10 cellular contexts compared by ENCODE assay signal in the genomic region with DNA sequence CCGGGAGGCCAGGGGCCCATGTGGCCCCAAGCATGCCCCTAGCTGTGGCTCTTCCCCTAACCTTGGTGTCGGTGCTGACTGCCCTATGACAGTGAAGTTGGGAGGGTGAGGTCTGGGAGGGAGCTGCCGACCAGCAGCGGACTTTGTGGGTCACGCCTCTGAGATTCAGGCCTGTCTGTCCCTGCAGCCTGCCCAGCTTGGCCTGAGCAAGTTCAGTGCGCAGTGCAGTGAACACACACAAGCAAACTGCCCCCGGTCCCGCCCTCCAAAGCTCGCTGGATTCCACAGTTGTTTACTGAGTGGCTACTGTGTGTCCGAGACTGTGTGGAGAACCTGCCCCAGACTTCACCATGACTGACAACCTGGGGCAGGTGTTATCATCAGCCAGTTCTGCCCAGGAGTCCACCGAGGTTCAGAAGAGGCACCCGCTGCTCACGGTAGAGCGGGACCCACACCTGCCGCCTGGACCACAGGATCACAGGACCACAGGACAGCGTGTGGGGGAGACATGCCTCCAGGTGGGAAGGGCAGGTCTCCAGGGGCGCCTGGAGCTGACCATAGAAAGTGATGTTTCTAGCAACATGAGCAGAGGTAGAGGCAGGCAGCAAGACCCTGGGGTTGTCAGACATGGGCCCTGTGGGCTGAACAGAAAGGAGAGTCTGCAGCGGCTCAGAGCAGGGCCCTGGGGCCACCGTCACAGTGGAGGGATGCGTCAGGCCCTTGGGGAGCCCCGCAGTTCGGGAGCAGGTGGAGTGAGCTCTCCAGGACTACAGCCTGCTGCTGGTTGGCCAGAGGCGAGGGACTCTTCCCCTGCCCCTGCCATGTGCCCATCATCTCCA.
DNase-seq lines count a peak whose midpoint lies in the region; ATAC-seq and TF ChIP-seq lines count a peak whose summit lies in the region.
"Had no signal": no experiment of that assay in that cellular context is flagged by ENCODE, and none has a peak within 500 bp of the region (broad histone marks: within the 10 kb centered on the region; RNA-seq: fewer than 3 reads in every experiment).

No MANE protein-coding gene starts in this region.

- H3K9me3 Mint-ChIP-seq in activated naive CD4-positive, alpha-beta T cell treated with anti-CD3 and anti-CD28 coated beads, Interleukin-2, amount 50 U/mL, for 72 hours, result no peaks in the 10 kb centered on the region
- H3K9me3 Mint-ChIP-seq in activated naive CD4-positive, alpha-beta T cell treated with anti-CD3 and anti-CD28 coated beads, Interleukin-2, amount 10 ng/mL, durations not matched to agents 7 days and 5 days, result no peaks in the 10 kb centered on the region
- H3K9me3 Mint-ChIP-seq: activated B cell treated with CpG ODN at 0.5 μM for 24 hours had no signal

- TF ChIP-seq POLR2A in right lobe of liver (IDR thresholded peaks at IDR 0.05) (no peak), upper lobe of left lung (IDR thresholded peaks at IDR 0.05) (no peak)

- no peak overlapping the region for H3K4me3 Mint-ChIP-seq in activated naive CD4-positive, alpha-beta T cell treated with anti-CD3 and anti-CD28 coated beads, Interleukin-2, amount 10 ng/mL, durations not matched to agents 7 days and 5 days
- H3K4me3 Mint-ChIP-seq: activated B cell treated with CpG ODN at 0.5 μM for 24 hours had no signal

- no CpG with 5 or more reads among the region's 23 CpGs for WGBS in right lobe of liver (ENCODE audit: insufficient coverage, low coverage, low lambda C conversion rate, missing lambda C conversion rate)
- WGBS in upper lobe of left lung, 2 donors, result 60 to 66% methylated on average over 7 to 21 of the region's 23 CpGs

- H3K27me3 ChIP-seq in right lobe of liver, result no peaks in the 10 kb centered on the region
- H3K27me3 ChIP-seq in upper lobe of left lung, result no peaks in the 10 kb centered on the region
- no peaks in the 10 kb centered on the region for H3K27me3 ChIP-seq in MG63
- H3K27me3 ChIP-seq: BLaER1 had no signal

- DNase-seq in activated naive CD4-positive, alpha-beta T cell treated with anti-CD3 and anti-CD28 coated beads, Interleukin-2, amount 50 U/mL, for 72 hours (ENCODE audit: low spot score in 2 of 2), result no peak
- no peak for DNase-seq in activated naive CD4-positive, alpha-beta T cell treated with anti-CD3 and anti-CD28 coated beads, Interleukin-2, amount 10 ng/mL, durations not matched to agents 7 days and 5 days
- DNase-seq in activated T-cell treated with anti-CD3 and anti-CD28 coated beads, Interleukin-2, amount 50 U/mL, for 48 hours, result peak; percentile 12 to 13
- DNase-seq in right lobe of liver (peak; percentile 9 to 52 (median 42)), upper lobe of left lung (peak; percentile 17 to 48), MG63 (no peak), NCI-H2196 (lab: John Stamatoyannopoulos, UW; ENCODE audit: unreplicated experiment) (no peak)

- H3K27me3 Mint-ChIP-seq in activated naive CD4-positive, alpha-beta T cell treated with anti-CD3 and anti-CD28 coated beads, Interleukin-2, amount 10 ng/mL, durations not matched to agents 7 days and 5 days, result peaks cover 9% of the 10 kb centered on the region

- H3K36me3 ChIP-seq in right lobe of liver, result peaks cover 0 to 3% (median 0%) of the 10 kb centered on the region in 4 donors
- H3K36me3 ChIP-seq in upper lobe of left lung, result peaks cover 0 to 22% (median 19%) of the 10 kb centered on the region in 4 donors
- H3K36me3 ChIP-seq in MG63, result no peaks in the 10 kb centered on the region

- no peak for TF ChIP-seq CTCF in right lobe of liver (IDR thresholded peaks at IDR 0.05)
- TF ChIP-seq CTCF in upper lobe of left lung (IDR thresholded peaks at IDR 0.05), result no peak

- peak overlapping the region in 1 of 2 donors; percentile 22 for H3K27ac Mint-ChIP-seq in activated naive CD4-positive, alpha-beta T cell treated with anti-CD3 and anti-CD28 coated beads, Interleukin-2, amount 50 U/mL, for 72 hours
- H3K27ac Mint-ChIP-seq in activated naive CD4-positive, alpha-beta T cell treated with anti-CD3 and anti-CD28 coated beads, Interleukin-2, amount 10 ng/mL, durations not matched to agents 7 days and 5 days, result no peak overlapping the region
- H3K27ac Mint-ChIP-seq: activated B cell treated with CpG ODN at 0.5 μM for 24 hours had no signal

- H3K36me3 Mint-ChIP-seq in activated naive CD4-positive, alpha-beta T cell treated with anti-CD3 and anti-CD28 coated beads, Interleukin-2, amount 50 U/mL, for 72 hours, result no peaks in the 10 kb centered on the region
- H3K36me3 Mint-ChIP-seq in activated naive CD4-positive, alpha-beta T cell treated with anti-CD3 and anti-CD28 coated beads, Interleukin-2, amount 10 ng/mL, durations not matched to agents 7 days and 5 days, result peaks cover 1% of the 10 kb centered on the region

- H3K4me1 ChIP-seq in right lobe of liver (peaks cover 0 to 10% (median 0%) of the 10 kb centered on the region in 4 donors), upper lobe of left lung (no peaks in the 10 kb centered on the region)

- TF ChIP-seq EP300 in upper lobe of left lung (IDR thresholded peaks at IDR 0.05), result no peak

- peak; percentile 19 to 40 for ATAC-seq in activated naive CD4-positive, alpha-beta T cell treated with anti-CD3 and anti-CD28 coated beads, Interleukin-2, amount 50 U/mL, for 72 hours
- ATAC-seq in right lobe of liver (peak; percentile 6 to 61 (median 20)), upper lobe of left lung (ENCODE audit: low FRiP score in 2 of 2) (no peak), HG02870 (IDR thresholded peaks at IDR 0.05; ENCODE audit: unreplicated experiment) (no peak)

- no peaks in the 10 kb centered on the region for H3K4me1 Mint-ChIP-seq in activated naive CD4-positive, alpha-beta T cell treated with anti-CD3 and anti-CD28 coated beads, Interleukin-2, amount 10 ng/mL, durations not matched to agents 7 days and 5 days
- H3K4me1 Mint-ChIP-seq: activated B cell treated with CpG ODN at 0.5 μM for 24 hours had no signal

- CTCF ChIA-PET in activated naive CD4-positive, alpha-beta T cell treated with anti-CD3 and anti-CD28 coated beads, Interleukin-2, amount 10 ng/mL, durations not matched to agents 7 days and 5 days (lab: Charles Lee), result interaction anchor here (0.7 to 4.7 kb wide), 10 partner anchors 26 to 404 kb away, joined by 3 to 35 read pairs (median 4); no protein-coding TSS in a partner anchor

- H3K9me3 ChIP-seq in right lobe of liver (no peaks in the 10 kb centered on the region), upper lobe of left lung (no peaks in the 10 kb centered on the region), MG63 (no peaks in the 10 kb centered on the region)
- H3K9me3 ChIP-seq: BLaER1 had no signal

- intact Hi-C loops in right lobe of liver (cut with DNase I), result loop anchor here (5.0 kb wide), 1 partner anchor 281 kb away; no protein-coding TSS in a partner anchor

- H3K4me3 ChIP-seq in right lobe of liver (no peak overlapping the region), upper lobe of left lung (no peak overlapping the region), MG63 (no peak overlapping the region)
- H3K4me3 ChIP-seq: BLaER1 had no signal

- H3K27ac ChIP-seq in right lobe of liver (no peak overlapping the region), upper lobe of left lung (no peak overlapping the region)
- H3K27ac ChIP-seq: BLaER1 had no signal

Comparison
In these comparisons a context has a peak if more than half of its experiments do, and no peak if none do; other contexts are left out.
1. ATAC-seq: peak in activated naive CD4-positive, alpha-beta T cell treated with anti-CD3 and anti-CD28 coated beads, Interleukin-2, amount 50 U/mL, for 72 hours (2 of 2) and right lobe of liver (4 of 4); none in upper lobe of left lung (0 of 2) and HG02870 (single experiment).
2. DNase-seq: peak in activated T-cell treated with anti-CD3 and anti-CD28 coated beads, Interleukin-2, amount 50 U/mL, for 48 hours (2 of 2), right lobe of liver (3 of 3) and upper lobe of left lung (2 of 2); none in activated naive CD4-positive, alpha-beta T cell treated with anti-CD3 and anti-CD28 coated beads, Interleukin-2, amount 50 U/mL, for 72 hours (0 of 2), activated naive CD4-positive, alpha-beta T cell treated with anti-CD3 and anti-CD28 coated beads, Interleukin-2, amount 10 ng/mL, durations not matched to agents 7 days and 5 days (single experiment), MG63 (single experiment) and NCI-H2196 (single experiment).